In the genomic region with DNA sequence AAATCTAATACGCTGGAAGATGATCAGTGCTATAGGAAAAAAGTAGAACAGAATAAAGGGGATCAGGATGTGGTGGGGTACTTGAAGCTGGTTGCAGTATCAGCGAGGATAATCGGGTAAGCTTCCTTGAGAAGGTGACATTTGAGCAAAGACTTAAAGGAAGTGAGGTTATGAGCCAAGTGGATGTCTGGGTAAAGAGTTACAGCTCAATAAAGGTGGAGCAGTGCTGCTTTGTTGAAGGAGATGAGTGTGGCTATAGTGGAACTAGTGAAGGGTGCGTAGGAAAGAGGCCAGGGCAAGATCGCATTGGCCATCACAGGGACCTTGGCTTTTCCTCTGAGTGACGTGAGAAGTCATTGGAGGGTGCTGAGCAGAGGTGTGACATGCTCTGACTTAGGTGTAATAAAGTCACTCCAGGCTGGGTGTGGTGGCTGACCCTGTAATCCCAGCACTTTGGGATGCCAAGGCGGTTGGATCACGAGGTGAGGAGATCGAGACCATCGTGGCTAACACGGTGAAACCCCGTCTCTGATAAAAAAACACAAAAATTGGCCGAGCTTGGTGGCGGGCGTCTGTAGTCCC, we compare ENCODE assay signal across 12 cellular contexts. TPM values are rescaled to one million over a fixed set of nuclear protein-coding genes. Genes with fewer than 3 reads are reported as not detected.
A peak's percentile ranks its signal among the peaks of the same experiment; 100 is the strongest.
DNase-seq lines count a peak whose midpoint lies in the region; ATAC-seq, FAIRE-seq and TF ChIP-seq lines count a peak whose summit lies in the region.
"Had no signal": no experiment of that assay in that cellular context is flagged by ENCODE, and none has a peak within 500 bp of the region (broad histone marks: within the 10 kb centered on the region; RNA-seq: fewer than 3 reads in every experiment).

No MANE protein-coding gene starts in this region.

- peaks cover 10% of the 10 kb centered on the region for H3K27me3 Mint-ChIP-seq in activated CD8-positive, alpha-beta memory T cell treated with anti-CD3 and anti-CD28 coated beads, Interleukin-2, amount 10 ng/mL, durations not matched to agents 7 days and 5 days
- peaks cover 10% of the 10 kb centered on the region for H3K27me3 Mint-ChIP-seq in activated CD4-positive, alpha-beta memory T cell treated with anti-CD3 and anti-CD28 coated beads, Interleukin-2, amount 10 ng/mL, durations not matched to agents 7 days and 5 days

- H3K4me3 Mint-ChIP-seq in activated CD8-positive, alpha-beta memory T cell treated with anti-CD3 and anti-CD28 coated beads, Interleukin-2, amount 10 ng/mL, durations not matched to agents 7 days and 5 days: peak overlapping the region; percentile 59
- H3K4me3 Mint-ChIP-seq in activated CD4-positive, alpha-beta memory T cell treated with anti-CD3 and anti-CD28 coated beads, Interleukin-2, amount 10 ng/mL, durations not matched to agents 7 days and 5 days: peak overlapping the region; percentile 65

- peak overlapping the region in 1 of 2 donors; percentile 1 for H3K9ac ChIP-seq in kidney (ENCODE audit: low read length in 2 of 2)

- POLR2A ChIA-PET in activated CD4-positive, alpha-beta memory T cell treated with anti-CD3 and anti-CD28 coated beads, Interleukin-2, amount 10 ng/mL, durations not matched to agents 7 days and 5 days (lab: Charles Lee): interaction anchor here (0.8 to 7.2 kb wide), 8 partner anchors 9 to 126 kb away, joined by 3 to 157 read pairs (median 14); partner anchors contain the start of genes ARL2, CAPN1, FAU and MRPL49

- no peak for ATAC-seq in activated CD8-positive, alpha-beta memory T cell treated with anti-CD3 and anti-CD28 coated beads, Interleukin-2, amount 10 ng/mL, durations not matched to agents 7 days and 5 days
- no peak for ATAC-seq in GM18868 (IDR thresholded peaks at IDR 0.05; ENCODE audit: unreplicated experiment)
- ATAC-seq: Panc1 had no signal

- FAIRE-seq in kidney (lab: Jason Lieb, UNC): no peak

- H3K9me3 ChIP-seq in kidney (ENCODE audit: control insufficient read depth in 1 of 2, low read length in 2 of 2): no peaks in the 10 kb centered on the region
- no peaks in the 10 kb centered on the region for H3K9me3 ChIP-seq in spleen
- H3K9me3 ChIP-seq: tibial nerve had no signal

- H3K4me1 ChIP-seq in kidney (ENCODE audit: control insufficient read depth in 1 of 2, insufficient read depth in 1 of 2, low read depth in 1 of 2, low read length in 2 of 2): peaks cover 15 to 19% of the 10 kb centered on the region in 2 donors
- peaks cover 24 to 49% (median 35%) of the 10 kb centered on the region in 6 donors for H3K4me1 ChIP-seq in spleen

- H3K36me3 ChIP-seq in kidney (ENCODE audit: control insufficient read depth in 1 of 2, insufficient read depth in 2 of 2, low read length in 2 of 2) (peaks cover 0 to 9% of the 10 kb centered on the region in 2 donors), spleen (peaks cover under 1 to 15% (median 12%) of the 10 kb centered on the region in 6 donors)

- H3K27ac ChIP-seq in kidney (ENCODE audit: low read depth in 2 of 2, low read length in 2 of 2): peak overlapping the region; percentile 0 to 18
- no peak overlapping the region for H3K27ac ChIP-seq in spleen

- no peaks in the 10 kb centered on the region for H3K36me3 Mint-ChIP-seq in activated CD8-positive, alpha-beta memory T cell treated with anti-CD3 and anti-CD28 coated beads, Interleukin-2, amount 10 ng/mL, durations not matched to agents 7 days and 5 days
- H3K36me3 Mint-ChIP-seq in activated CD4-positive, alpha-beta memory T cell treated with anti-CD3 and anti-CD28 coated beads, Interleukin-2, amount 10 ng/mL, durations not matched to agents 7 days and 5 days (ENCODE audit: low read depth): peaks cover 17% of the 10 kb centered on the region

- no peak for DNase-seq in activated CD8-positive, alpha-beta memory T cell treated with anti-CD3 and anti-CD28 coated beads, Interleukin-2, amount 10 ng/mL, durations not matched to agents 7 days and 5 days
- DNase-seq in activated CD8-positive, alpha-beta memory T cell treated with anti-CD3 and anti-CD28 coated beads, Interleukin-2, amount 50 U/mL, for 4 hours: no peak
- no peak for DNase-seq in activated CD4-positive, alpha-beta memory T cell treated with anti-CD3 and anti-CD28 coated beads, Interleukin-2, amount 10 ng/mL, durations not matched to agents 7 days and 5 days
- DNase-seq in kidney: no peak
- peak; percentile 42 for DNase-seq in spleen
- no peak for DNase-seq in C1 segment of cervical spinal cord (lab: John Stamatoyannopoulos, UW)
- no peak for DNase-seq in activated CD8-positive, alpha-beta memory T cell treated with anti-CD3 and anti-CD28 coated beads for 24 hours
- DNase-seq: mammary epithelial cell, NCI-H510A had no signal

- H3K4me3 ChIP-seq in kidney (ENCODE audit: low read length in 2 of 2) (no peak overlapping the region), spleen (no peak overlapping the region)
- H3K4me3 ChIP-seq: tibial nerve had no signal

- H3K9me3 Mint-ChIP-seq in activated CD8-positive, alpha-beta memory T cell treated with anti-CD3 and anti-CD28 coated beads, Interleukin-2, amount 10 ng/mL, durations not matched to agents 7 days and 5 days (ENCODE audit: low read depth): no peaks in the 10 kb centered on the region
- no peaks in the 10 kb centered on the region for H3K9me3 Mint-ChIP-seq in activated CD4-positive, alpha-beta memory T cell treated with anti-CD3 and anti-CD28 coated beads, Interleukin-2, amount 10 ng/mL, durations not matched to agents 7 days and 5 days

- peaks cover 34% of the 10 kb centered on the region for H3K4me1 Mint-ChIP-seq in activated CD8-positive, alpha-beta memory T cell treated with anti-CD3 and anti-CD28 coated beads, Interleukin-2, amount 10 ng/mL, durations not matched to agents 7 days and 5 days
- H3K4me1 Mint-ChIP-seq in activated CD4-positive, alpha-beta memory T cell treated with anti-CD3 and anti-CD28 coated beads, Interleukin-2, amount 10 ng/mL, durations not matched to agents 7 days and 5 days: peaks cover 35% of the 10 kb centered on the region

- intact Hi-C loops in kidney (cut with DNase I) (no loop called here), spleen (cut with DNase I; ENCODE audit: low total_unique reads) (no loop called here)

- TF ChIP-seq POLR2A in spleen (IDR thresholded peaks at IDR 0.05): no peak

- H3K27ac Mint-ChIP-seq in activated CD8-positive, alpha-beta memory T cell treated with anti-CD3 and anti-CD28 coated beads, Interleukin-2, amount 10 ng/mL, durations not matched to agents 7 days and 5 days: peak overlapping the region; percentile 66
- peak overlapping the region; percentile 58 for H3K27ac Mint-ChIP-seq in activated CD4-positive, alpha-beta memory T cell treated with anti-CD3 and anti-CD28 coated beads, Interleukin-2, amount 10 ng/mL, durations not matched to agents 7 days and 5 days

- CTCF ChIA-PET in activated CD8-positive, alpha-beta memory T cell treated with anti-CD3 and anti-CD28 coated beads, Interleukin-2, amount 10 ng/mL, durations not matched to agents 7 days and 5 days (lab: Charles Lee): interaction anchor here (0.6 to 4.3 kb wide), 7 partner anchors 11 to 125 kb away, joined by 3 to 31 read pairs (median 5); partner anchors contain the start of genes ARL2 and TM7SF2
- CTCF ChIA-PET in activated CD4-positive, alpha-beta memory T cell treated with anti-CD3 and anti-CD28 coated beads, Interleukin-2, amount 10 ng/mL, durations not matched to agents 7 days and 5 days (lab: Charles Lee): interaction anchor here (1.7 to 3.3 kb wide), 3 partner anchors 15 to 179 kb away, joined by 3 to 25 read pairs (median 12); partner anchors contain the start of genes CDC42EP2, FAU, MRPL49 and TM7SF2

- no peaks in the 10 kb centered on the region for H3K27me3 ChIP-seq in spleen (replicated peaks in 1 of 7)
- H3K27me3 ChIP-seq: tibial nerve had no signal

- TF ChIP-seq CTCF in kidney (IDR thresholded peaks at IDR 0.05; ENCODE audit: borderline replicate concordance, extremely low read depth, insufficient read depth) (no peak), spleen (IDR thresholded peaks at IDR 0.05 in 8 of 11, conservative IDR thresholded peaks at IDR 0.05 in 3 of 11) (no peak)

- 89 to 92% (median 90%) methylated on average over 15 of the region's 15 CpGs for WGBS in spleen, 5 donors

RNA-seq across cellular contexts. Expression of gene SYVN1, which starts 2.3 kb away (rescaled TPM):
- 10 to 100 TPM; 34.4 to 35.1 TPM for total RNA-seq in activated CD8-positive, alpha-beta memory T cell treated with anti-CD3 and anti-CD28 coated beads, Interleukin-2, amount 10 ng/mL, durations not matched to agents 7 days and 5 days
- 10 to 100 TPM; 39.4 to 42.2 TPM for total RNA-seq in activated CD4-positive, alpha-beta memory T cell treated with anti-CD3 and anti-CD28 coated beads, Interleukin-2, amount 10 ng/mL, durations not matched to agents 7 days and 5 days
- total RNA-seq in kidney (69.8 TPM), spleen (100 to 1,000 TPM in 5 of 7 donors, 10 to 100 TPM in 2; 90.9 to 152 (median 110) TPM)
- polyA plus RNA-seq in kidney (ENCODE audit: insufficient read depth, low read depth, low replicate concordance) (21.2 TPM), spleen (10 to 100 TPM; 35.1 to 62.8 (median 53.6) TPM)

RNA-seq across cellular contexts. Expression of gene MRPL49, which starts 14.5 kb away (rescaled TPM):
- 10 to 100 TPM; 42.0 to 61.7 TPM for total RNA-seq in activated CD8-positive, alpha-beta memory T cell treated with anti-CD3 and anti-CD28 coated beads, Interleukin-2, amount 10 ng/mL, durations not matched to agents 7 days and 5 days
- 10 to 100 TPM; 36.5 to 37.4 TPM for total RNA-seq in activated CD4-positive, alpha-beta memory T cell treated with anti-CD3 and anti-CD28 coated beads, Interleukin-2, amount 10 ng/mL, durations not matched to agents 7 days and 5 days
- 53.3 TPM for total RNA-seq in kidney
- 76.7 TPM for polyA plus RNA-seq in kidney (ENCODE audit: insufficient read depth, low read depth, low replicate concordance)
- total RNA-seq in spleen: 10 to 100 TPM; 31.9 to 51.2 (median 40.8) TPM
- 10 to 100 TPM; 20.0 to 42.4 (median 30.8) TPM for polyA plus RNA-seq in spleen

RNA-seq across cellular contexts. Expression of gene FAU, which starts 14.7 kb away (rescaled TPM):
- 100 to 1,000 TPM; 899 to 972 TPM for total RNA-seq in activated CD8-positive, alpha-beta memory T cell treated with anti-CD3 and anti-CD28 coated beads, Interleukin-2, amount 10 ng/mL, durations not matched to agents 7 days and 5 days
- total RNA-seq in activated CD4-positive, alpha-beta memory T cell treated with anti-CD3 and anti-CD28 coated beads, Interleukin-2, amount 10 ng/mL, durations not matched to agents 7 days and 5 days: 1,000 to 10,000 TPM in 1 of 2 experiments, 100 to 1,000 TPM in 1; 995 to 1,031 TPM
- total RNA-seq in kidney: 794 TPM
- 927 TPM for polyA plus RNA-seq in kidney (ENCODE audit: insufficient read depth, low read depth, low replicate concordance)
- 1,000 to 10,000 TPM in 1 of 7 donors, 100 to 1,000 TPM in 6; 528 to 1,008 (median 809) TPM for total RNA-seq in spleen
- 1,000 to 10,000 TPM; 1,501 to 2,170 (median 2,090) TPM for polyA plus RNA-seq in spleen

RNA-seq across cellular contexts. Expression of gene ZNHIT2, which starts 19.1 kb away (rescaled TPM):
- 10 to 100 TPM; 10.5 to 13.5 TPM for total RNA-seq in activated CD8-positive, alpha-beta memory T cell treated with anti-CD3 and anti-CD28 coated beads, Interleukin-2, amount 10 ng/mL, durations not matched to agents 7 days and 5 days
- total RNA-seq in activated CD4-positive, alpha-beta memory T cell treated with anti-CD3 and anti-CD28 coated beads, Interleukin-2, amount 10 ng/mL, durations not matched to agents 7 days and 5 days: 1 to 10 TPM; 8.1 to 8.6 TPM
- total RNA-seq in kidney (14.0 TPM), spleen (10 to 100 TPM in 4 of 7 donors, 1 to 10 TPM in 3; 7.9 to 16.4 (median 10.2) TPM)
- polyA plus RNA-seq in kidney (ENCODE audit: insufficient read depth, low read depth, low replicate concordance) (21.1 TPM), spleen (10 to 100 TPM; 19.1 to 21.1 (median 19.2) TPM)

RNA-seq across cellular contexts. Expression of gene TM7SF2, which starts 24.9 kb away (rescaled TPM):
- 10 to 100 TPM; 21.0 to 26.2 TPM for total RNA-seq in activated CD8-positive, alpha-beta memory T cell treated with anti-CD3 and anti-CD28 coated beads, Interleukin-2, amount 10 ng/mL, durations not matched to agents 7 days and 5 days
- total RNA-seq in activated CD4-positive, alpha-beta memory T cell treated with anti-CD3 and anti-CD28 coated beads, Interleukin-2, amount 10 ng/mL, durations not matched to agents 7 days and 5 days: 10 to 100 TPM; 27.2 to 28.4 TPM
- total RNA-seq in kidney (20.9 TPM), spleen (10 to 100 TPM in 6 of 7 donors, 1 to 10 TPM in 1; 8.9 to 29.7 (median 13.9) TPM)
- polyA plus RNA-seq in kidney (ENCODE audit: insufficient read depth, low read depth, low replicate concordance) (88.2 TPM), spleen (10 to 100 TPM; 14.1 to 16.9 (median 14.5) TPM)

Comparison
In these comparisons a context has a peak if more than half of its experiments do, and no peak if none do; other contexts are left out.
1. H3K27ac ChIP-seq: peak in kidney (2 of 2); none in spleen (0 of 8).